ENCODE assay signal across 1 cellular context in genomic region chr7:149229526-149229925, GRCh38.
TF ChIP-seq lines count a peak whose summit lies in the region.

No MANE protein-coding gene starts in this region.

TF ChIP-seq in WTC11, 78 proteins besides CTCF, POLR2A, EP300 and RAD21 (continued from another document):
- no peak for TF ChIP-seq IRF1 (CRISPR knock-in tag; IDR thresholded peaks at IDR 0.05)
- TF ChIP-seq, protein P1, sequence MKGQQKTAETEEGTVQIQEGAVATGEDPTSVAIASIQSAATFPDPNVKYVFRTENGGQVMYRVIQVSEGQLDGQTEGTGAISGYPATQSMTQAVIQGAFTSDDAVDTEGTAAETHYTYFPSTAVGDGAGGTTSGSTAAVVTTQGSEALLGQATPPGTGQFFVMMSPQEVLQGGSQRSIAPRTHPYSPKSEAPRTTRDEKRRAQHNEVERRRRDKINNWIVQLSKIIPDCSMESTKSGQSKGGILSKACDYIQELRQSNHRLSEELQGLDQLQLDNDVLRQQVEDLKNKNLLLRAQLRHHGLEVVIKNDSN (CRISPR knock-in tag; IDR thresholded peaks at IDR 0.05), result no peak
